ENCODE assay signal across 10 cellular contexts in genomic region chr7:90298145-90299038, GRCh38. TPM values are rescaled to one million over a fixed set of nuclear protein-coding genes. Genes with fewer than 3 reads are reported as not detected.
DNase-seq lines count a peak whose midpoint lies in the region; ATAC-seq, FAIRE-seq and TF ChIP-seq lines count a peak whose summit lies in the region.
"Had no signal": no experiment of that assay in that cellular context is flagged by ENCODE, and none has a peak within 500 bp of the region (broad histone marks: within the 10 kb centered on the region; RNA-seq: fewer than 3 reads in every experiment).

No MANE protein-coding gene starts in this region.

- H4K20me1 ChIP-seq in MM.1S (ENCODE audit: insufficient read depth, low read length): no peaks in the 10 kb centered on the region

- H3K4me1 ChIP-seq in MM.1S (ENCODE audit: low read length) (no peaks in the 10 kb centered on the region), heart left ventricle (peaks cover 0 to 4% (median 0%) of the 10 kb centered on the region in 12 donors)

- no peaks in the 10 kb centered on the region for H3K36me3 Mint-ChIP-seq in stimulated activated effector memory CD8-positive, alpha-beta T cell treated with anti-CD3 and anti-CD28 coated beads, Interleukin-12 subunit alpha, Interleukin-12 subunit beta, amount 100 ng/mL, for 72 hours
- H3K36me3 Mint-ChIP-seq: CD4-positive, alpha-beta memory T cell had no signal

- peak in 3 of 4 donors; percentile 55 to 77 (median 75) for ATAC-seq in heart left ventricle
- ATAC-seq in stimulated activated effector memory CD8-positive, alpha-beta T cell treated with anti-CD3 and anti-CD28 coated beads, Interleukin-12 subunit alpha, Interleukin-12 subunit beta, amount 100 ng/mL, for 72 hours: peak; percentile 76

- H3K27me3 ChIP-seq in MM.1S (replicated peaks; ENCODE audit: insufficient read depth, low read length) (peaks cover 8% of the 10 kb centered on the region), heart left ventricle (no peaks in the 10 kb centered on the region)

- no peak overlapping the region for H3K27ac ChIP-seq in MM.1S (ENCODE audit: low read length)
- H3K27ac ChIP-seq in heart left ventricle: no peak overlapping the region

- H3K4me3 ChIP-seq in MM.1S (ENCODE audit: low read length) (no peak overlapping the region), heart left ventricle (no peak overlapping the region)

- no peaks in the 10 kb centered on the region for H3K4me1 Mint-ChIP-seq in stimulated activated effector memory CD8-positive, alpha-beta T cell treated with anti-CD3 and anti-CD28 coated beads, Interleukin-12 subunit alpha, Interleukin-12 subunit beta, amount 100 ng/mL, for 72 hours
- H3K4me1 Mint-ChIP-seq: CD4-positive, alpha-beta memory T cell had no signal

- H3K9me3 ChIP-seq in MM.1S (replicated peaks; ENCODE audit: insufficient read depth, low read length) (no peaks in the 10 kb centered on the region), heart left ventricle (no peaks in the 10 kb centered on the region)

- no peaks in the 10 kb centered on the region for H3K79me2 ChIP-seq in MM.1S (ENCODE audit: low read length)

- H3K36me3 ChIP-seq in MM.1S (replicated peaks; ENCODE audit: insufficient read depth, low read length): no peaks in the 10 kb centered on the region
- H3K36me3 ChIP-seq in heart left ventricle: no peaks in the 10 kb centered on the region

- intact Hi-C loops in heart left ventricle (cut with DNase I): loop anchor here in 2 of 10 donors (10.0 kb wide), 2 partner anchors 124 to 126 kb away; no protein-coding TSS in a partner anchor

- DNase-seq in NCI-H2107 treated with DMSO at 0.1 percent for 48 hours (lab: John Stamatoyannopoulos, UW; ENCODE audit: unreplicated experiment) (peak; percentile 11), NCI-H2107 (lab: John Stamatoyannopoulos, UW) (no peak), H54 (ENCODE audit: insufficient read length, low spot score) (peak; percentile 24), MM.1S (peak; percentile 53), SW 1271 (lab: John Stamatoyannopoulos, UW) (peak; percentile 19 to 49), heart left ventricle (no peak)
- DNase-seq in stimulated activated effector memory CD8-positive, alpha-beta T cell treated with anti-CD3 and anti-CD28 coated beads, Interleukin-12 subunit alpha, Interleukin-12 subunit beta, amount 100 ng/mL, for 72 hours (ENCODE audit: low spot score in 2 of 2): no peak
- no peak for DNase-seq in stimulated activated CD4-positive, alpha-beta T cell treated with anti-CD3 and anti-CD28 coated beads, Interleukin-4, amount 100 ng/mL, for 4 hours

- TF ChIP-seq POLR2A in H54 (IDR thresholded peaks at IDR 0.05; ENCODE audit: low read depth, low read length): no peak
- TF ChIP-seq POLR2A in heart left ventricle (IDR thresholded peaks at IDR 0.05): no peak

- no peak overlapping the region for H2AFZ ChIP-seq in MM.1S (ENCODE audit: low read length)

- no peaks in the 10 kb centered on the region for H3F3A ChIP-seq in MM.1S (ENCODE audit: insufficient read depth, low read length)

- FAIRE-seq in H54 (lab: Jason Lieb, UNC): peak; percentile 97

- H3K27ac Mint-ChIP-seq in stimulated activated effector memory CD8-positive, alpha-beta T cell treated with anti-CD3 and anti-CD28 coated beads, Interleukin-12 subunit alpha, Interleukin-12 subunit beta, amount 100 ng/mL, for 72 hours: no peak overlapping the region
- H3K27ac Mint-ChIP-seq: CD4-positive, alpha-beta memory T cell had no signal

- no peak overlapping the region for H3K4me3 Mint-ChIP-seq in stimulated activated effector memory CD8-positive, alpha-beta T cell treated with anti-CD3 and anti-CD28 coated beads, Interleukin-12 subunit alpha, Interleukin-12 subunit beta, amount 100 ng/mL, for 72 hours
- H3K4me3 Mint-ChIP-seq: CD4-positive, alpha-beta memory T cell had no signal

- peak; percentile 63 for TF ChIP-seq CTCF in MM.1S (IDR thresholded peaks at IDR 0.05; ENCODE audit: low read length)
- TF ChIP-seq CTCF in heart left ventricle (IDR thresholded peaks at IDR 0.05): peak; percentile 8 to 63 (median 38)

- WGBS in heart left ventricle, 4 donors: 55 to 65% (median 59%) methylated on average over 5 of the region's 5 CpGs

- H3K9me2 ChIP-seq in MM.1S (replicated peaks; ENCODE audit: insufficient read depth, low read length): no peaks in the 10 kb centered on the region

- no peak overlapping the region for H3K4me2 ChIP-seq in MM.1S (ENCODE audit: low read depth, low read length)

- H3K9me3 Mint-ChIP-seq in stimulated activated effector memory CD8-positive, alpha-beta T cell treated with anti-CD3 and anti-CD28 coated beads, Interleukin-12 subunit alpha, Interleukin-12 subunit beta, amount 100 ng/mL, for 72 hours: no peaks in the 10 kb centered on the region

- H3K9ac ChIP-seq in MM.1S (ENCODE audit: low read length): no peak overlapping the region

RNA-seq across cellular contexts. Expression of gene FAM237B, which starts 22.7 kb away (rescaled TPM):
- total RNA-seq in heart left ventricle: not detected
- not detected for polyA plus RNA-seq in heart left ventricle
- total RNA-seq: CD4-positive, alpha-beta memory T cell; subcutaneous adipose tissue had no signal
- polyA plus RNA-seq: CD4-positive, alpha-beta memory T cell had no signal

RNA-seq across cellular contexts. Expression of gene GTPBP10, which starts 48.1 kb away (rescaled TPM):
- 10 to 100 TPM in 8 of 9 donors, 1 to 10 TPM in 1; 8.2 to 28.4 (median 20.0) TPM for total RNA-seq in heart left ventricle
- 10 to 100 TPM; 15.5 to 16.8 TPM for polyA plus RNA-seq in heart left ventricle

RNA-seq across cellular contexts. Expression of gene CFAP69, which starts 53.4 kb away (rescaled TPM):
- total RNA-seq in heart left ventricle: 1 to 10 TPM; 1.3 to 4.5 (median 2.7) TPM
- 1 to 10 TPM; 1.0 to 1.3 TPM for polyA plus RNA-seq in heart left ventricle
- polyA plus RNA-seq: CD4-positive, alpha-beta memory T cell had no signal

Comparison
In these comparisons a context has a peak if more than half of its experiments do, and no peak if none do; other contexts are left out.
1. DNase-seq: peak in NCI-H2107 treated with DMSO at 0.1 percent for 48 hours (single experiment), H54 (single experiment), MM.1S (single experiment) and SW 1271 (2 of 2); none in NCI-H2107 (single experiment), heart left ventricle (0 of 5), stimulated activated effector memory CD8-positive, alpha-beta T cell treated with anti-CD3 and anti-CD28 coated beads, Interleukin-12 subunit alpha, Interleukin-12 subunit beta, amount 100 ng/mL, for 72 hours (0 of 2) and stimulated activated CD4-positive, alpha-beta T cell treated with anti-CD3 and anti-CD28 coated beads, Interleukin-4, amount 100 ng/mL, for 4 hours (0 of 2).